1 cellular context compared by ENCODE assay signal in the genomic region with DNA sequence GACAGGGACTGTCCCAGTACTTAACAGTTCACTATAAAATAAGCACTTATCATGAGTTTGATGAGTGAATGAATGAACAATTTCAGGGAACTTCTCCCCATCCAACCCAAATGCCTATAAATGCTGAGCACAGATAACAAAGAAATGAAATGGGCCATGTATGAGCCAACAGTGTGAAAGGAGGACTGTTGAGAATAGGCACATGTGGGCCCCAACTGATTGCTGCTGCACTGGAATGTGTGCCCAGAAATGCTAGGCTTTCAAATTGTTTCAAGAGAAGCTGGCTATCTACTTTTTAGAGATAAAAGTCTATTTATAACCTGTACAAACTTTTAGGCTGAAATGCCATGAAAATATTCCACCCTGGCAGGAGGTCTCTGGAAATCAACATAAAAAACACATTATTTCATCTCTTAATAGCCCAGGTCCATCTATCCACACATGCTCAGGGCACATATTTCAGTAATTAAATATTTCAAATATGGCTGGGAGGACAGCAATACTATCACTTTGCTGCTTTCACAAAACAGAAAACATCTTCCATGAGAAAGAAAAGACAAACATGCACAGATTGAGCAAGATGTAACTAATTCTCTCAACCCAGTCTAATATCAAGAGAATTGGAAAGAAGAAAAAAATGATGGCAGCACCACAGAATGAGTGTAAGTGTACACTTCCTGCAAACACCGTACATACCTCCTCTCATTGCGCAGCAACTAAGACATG.
TF ChIP-seq lines count a peak whose summit lies in the region.

No MANE protein-coding gene starts in this region.

TF ChIP-seq in IMR-90, 13 proteins besides CTCF, POLR2A, EP300 and RAD21:
- TF ChIP-seq RFX5 (IDR thresholded peaks at IDR 0.05; ENCODE audit: low read depth, low read length), result no peak
- no peak for TF ChIP-seq RCOR1 (IDR thresholded peaks at IDR 0.05; ENCODE audit: insufficient replicate concordance, low read length)
- TF ChIP-seq SMC3 (IDR thresholded peaks at IDR 0.05; ENCODE audit: low read depth, low read length), result no peak
- TF ChIP-seq MAFK (IDR thresholded peaks at IDR 0.05; ENCODE audit: low read depth, low read length), result no peak
- TF ChIP-seq MXI1 (IDR thresholded peaks at IDR 0.05; ENCODE audit: borderline replicate concordance, low read depth, low read length), result no peak
- TF ChIP-seq NFE2L2 (IDR thresholded peaks at IDR 0.05; ENCODE audit: low read depth, low read length), result no peak
- TF ChIP-seq, protein P1, sequence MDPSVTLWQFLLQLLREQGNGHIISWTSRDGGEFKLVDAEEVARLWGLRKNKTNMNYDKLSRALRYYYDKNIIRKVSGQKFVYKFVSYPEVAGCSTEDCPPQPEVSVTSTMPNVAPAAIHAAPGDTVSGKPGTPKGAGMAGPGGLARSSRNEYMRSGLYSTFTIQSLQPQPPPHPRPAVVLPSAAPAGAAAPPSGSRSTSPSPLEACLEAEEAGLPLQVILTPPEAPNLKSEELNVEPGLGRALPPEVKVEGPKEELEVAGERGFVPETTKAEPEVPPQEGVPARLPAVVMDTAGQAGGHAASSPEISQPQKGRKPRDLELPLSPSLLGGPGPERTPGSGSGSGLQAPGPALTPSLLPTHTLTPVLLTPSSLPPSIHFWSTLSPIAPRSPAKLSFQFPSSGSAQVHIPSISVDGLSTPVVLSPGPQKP (IDR thresholded peaks at IDR 0.05; ENCODE audit: borderline replicate concordance, low read depth, low read length), result no peak
- TF ChIP-seq CHD1 (IDR thresholded peaks at IDR 0.05; ENCODE audit: low read depth, low read length), result no peak
- TF ChIP-seq, protein P2, sequence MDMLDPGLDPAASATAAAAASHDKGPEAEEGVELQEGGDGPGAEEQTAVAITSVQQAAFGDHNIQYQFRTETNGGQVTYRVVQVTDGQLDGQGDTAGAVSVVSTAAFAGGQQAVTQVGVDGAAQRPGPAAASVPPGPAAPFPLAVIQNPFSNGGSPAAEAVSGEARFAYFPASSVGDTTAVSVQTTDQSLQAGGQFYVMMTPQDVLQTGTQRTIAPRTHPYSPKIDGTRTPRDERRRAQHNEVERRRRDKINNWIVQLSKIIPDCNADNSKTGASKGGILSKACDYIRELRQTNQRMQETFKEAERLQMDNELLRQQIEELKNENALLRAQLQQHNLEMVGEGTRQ (IDR thresholded peaks at IDR 0.05; ENCODE audit: low read depth, low read length), result no peak
- no peak for TF ChIP-seq FOS (IDR thresholded peaks at IDR 0.05; ENCODE audit: low read depth, low read length)
- no peak for TF ChIP-seq MAZ (IDR thresholded peaks at IDR 0.05; ENCODE audit: borderline replicate concordance, low read depth, low read length)
- TF ChIP-seq BHLHE40 (IDR thresholded peaks at IDR 0.05; ENCODE audit: low read depth, low read length), result no peak
- no peak for TF ChIP-seq CEBPB (IDR thresholded peaks at IDR 0.05; ENCODE audit: low read depth, low read length)
